8 cellular contexts compared by ENCODE assay signal in the genomic region with DNA sequence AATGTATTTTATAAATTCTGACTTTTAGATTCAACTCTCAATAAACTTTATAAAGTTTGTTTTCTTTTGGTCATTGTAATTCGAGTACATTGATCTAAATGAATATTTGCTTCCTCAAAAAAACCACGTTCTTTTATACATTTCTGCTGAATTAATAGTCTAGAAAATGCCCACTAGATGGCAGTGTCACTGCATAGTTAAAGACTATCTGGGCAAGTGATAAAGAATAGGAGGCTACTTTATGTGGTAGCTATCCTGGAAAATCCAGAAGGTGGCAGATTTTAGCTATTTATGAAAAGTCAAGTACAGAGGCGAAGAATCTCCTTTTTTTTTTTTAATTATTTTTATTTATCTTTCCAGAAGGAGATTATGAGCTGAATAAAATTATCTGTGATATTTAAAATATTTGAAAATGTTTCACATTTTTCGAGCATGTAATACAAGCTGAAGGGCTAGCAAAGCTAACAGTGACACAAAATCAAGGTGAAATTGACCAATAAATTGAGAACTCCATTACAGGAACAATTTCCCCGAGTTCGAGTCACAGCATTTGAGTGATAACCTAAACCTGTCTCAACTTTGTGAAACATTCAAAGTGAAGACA.
DNase-seq lines count a peak whose midpoint lies in the region; ATAC-seq and TF ChIP-seq lines count a peak whose summit lies in the region.

No MANE protein-coding gene starts in this region.

- POLR2A ChIA-PET in HCT116 (lab: Charles Lee) = no interaction called here

- H3K4me3 ChIP-seq in HCT116 (replicated peaks in 1 of 2; ENCODE audit: low read depth in 1 of 2, low read length in 2 of 2) (no peak overlapping the region), LNCaP clone FGC (ENCODE audit: low read depth, low read length) (no peak overlapping the region), colonic mucosa (no peak overlapping the region), lung (no peak overlapping the region)

- no peak overlapping the region for H2AFZ ChIP-seq in HCT116 (ENCODE audit: low read depth, low read length, poor library complexity, severe bottlenecking)

- no peaks in the 10 kb centered on the region for H3K27me3 ChIP-seq in HCT116 (ENCODE audit: insufficient read depth, low read length)
- no peaks in the 10 kb centered on the region for H3K27me3 ChIP-seq in colonic mucosa
- H3K27me3 ChIP-seq in lung (ENCODE audit: control insufficient read depth, insufficient read depth) = no peaks in the 10 kb centered on the region

- RAD21 ChIA-PET in HCT116 (lab: Charles Lee; ENCODE audit: low non-redundant PET in 1 of 2, low total read pairs in 2 of 2, uncharacterized antibody in 2 of 2, unreplicated experiment in 2 of 2) = interaction anchor here in 1 of 2 experiments (0.7 kb wide), 1 partner anchor 532 kb away, joined by 4 read pairs; no protein-coding TSS in a partner anchor

- TF ChIP-seq POLR2A in HCT116 (IDR thresholded peaks at IDR 0.05; ENCODE audit: borderline replicate concordance, extremely low read depth, insufficient read depth, insufficient read length) = no peak

- 24 to 25% methylated on average over 6 of the region's 6 CpGs for WGBS in lung, 2 donors

- H3K9me2 ChIP-seq in HCT116 (ENCODE audit: insufficient read depth) = no peaks in the 10 kb centered on the region

- intact Hi-C loops in HCT116 (cut with micrococcal nuclease) = no loop called here
- intact Hi-C loops in colonic mucosa (cut with DNase I) = loop anchor here (10.0 kb wide), 1 partner anchor 524 kb away; no protein-coding TSS in a partner anchor

- no peaks in the 10 kb centered on the region for H4K20me1 ChIP-seq in HCT116 (ENCODE audit: insufficient read depth)

- H3K9me3 ChIP-seq in HCT116 (ENCODE audit: control insufficient read depth in 1 of 2, insufficient read depth in 1 of 2, low read depth in 1 of 2, low read length in 2 of 2) = no peaks in the 10 kb centered on the region
- no peaks in the 10 kb centered on the region for H3K9me3 ChIP-seq in colonic mucosa
- no peaks in the 10 kb centered on the region for H3K9me3 ChIP-seq in lung (ENCODE audit: control insufficient read depth in 2 of 2, insufficient read depth in 1 of 2, low read length in 1 of 2)

- no peak overlapping the region for H3K4me2 ChIP-seq in HCT116 (ENCODE audit: low read length)

- H3K9ac ChIP-seq in HCT116 (ENCODE audit: low read length) = no peak overlapping the region
- H3K9ac ChIP-seq in colonic mucosa (ENCODE audit: low read depth in 2 of 2, low read length in 2 of 2) = no peak overlapping the region

- peak; percentile 63 for ATAC-seq in HCT116
- ATAC-seq in lung (ENCODE audit: insufficient read depth, low FRiP score) = peak; percentile 80

- H3K36me3 ChIP-seq in HCT116 (ENCODE audit: control insufficient read depth in 1 of 2, insufficient read depth in 2 of 2, low read length in 2 of 2) (no peaks in the 10 kb centered on the region), colonic mucosa (no peaks in the 10 kb centered on the region), lung (ENCODE audit: control insufficient read depth in 2 of 2, insufficient read depth in 2 of 2, low read length in 2 of 2) (no peaks in the 10 kb centered on the region)

- H3K4me1 ChIP-seq in HCT116 (ENCODE audit: control insufficient read depth in 1 of 2, insufficient read depth in 2 of 2, low read length in 2 of 2) (no peaks in the 10 kb centered on the region), colonic mucosa (no peaks in the 10 kb centered on the region), lung (ENCODE audit: control insufficient read depth in 2 of 2, insufficient read depth in 2 of 2, low read length in 2 of 2) (no peaks in the 10 kb centered on the region)

- peak; percentile 14 for DNase-seq in stimulated activated CD4-positive, alpha-beta T cell treated with anti-CD3 and anti-CD28 coated beads, Interleukin-4, amount 100 ng/mL, for 24 hours
- DNase-seq in stimulated activated CD4-positive, alpha-beta T cell treated with anti-CD3 and anti-CD28 coated beads, Interleukin-1b, Interleukin-23, amount 100 ng/mL, for 48 hours = no peak
- DNase-seq in HCT116 (ENCODE audit: low read depth, low spot score) (peak; percentile 56), LNCaP clone FGC (ENCODE audit: low read depth) (peak; percentile 56), OCI-M1 (lab: John Stamatoyannopoulos, UW) (peak; percentile 93), colonic mucosa (peak; percentile 28), lung (ENCODE audit: low spot score) (no peak), activated gamma-delta T cell (lab: John Stamatoyannopoulos, UW) (no peak)

- peak; percentile 57 for TF ChIP-seq RAD21 in HCT116 (IDR thresholded peaks at IDR 0.05; ENCODE audit: low read depth)

- H3K27ac ChIP-seq in HCT116 (ENCODE audit: low read depth, low read length) (no peak overlapping the region), colonic mucosa (no peak overlapping the region), lung (ENCODE audit: low read depth in 1 of 2, low read length in 1 of 2) (no peak overlapping the region)

- H3K79me2 ChIP-seq in HCT116 (ENCODE audit: insufficient read depth, low read length) = no peaks in the 10 kb centered on the region

- no TSS peak for BruUV-seq in HCT116 (replicated peaks; lab: Mats Ljungman, UMichigan)

- TF ChIP-seq CTCF in HCT116 (IDR thresholded peaks at IDR 0.05 in 2 of 3, conservative IDR thresholded peaks at IDR 0.05 in 1 of 3; ENCODE audit: borderline replicate concordance in 1 of 3, insufficient read depth in 1 of 3, low read depth in 2 of 3, low read length in 2 of 3) (peak; percentile 52 to 81 (median 67); a peak in 5 of 6 replicates), LNCaP clone FGC (IDR thresholded peaks at IDR 0.05; ENCODE audit: control insufficient read depth, extremely low read depth, insufficient read depth) (peak; percentile 70), colonic mucosa (IDR thresholded peaks at IDR 0.05) (peak; percentile 63), lung (IDR thresholded peaks at IDR 0.05; ENCODE audit: control extremely low read depth, extremely low read depth) (peak; percentile 31)

- CTCF ChIA-PET in HCT116 (lab: Charles Lee) = interaction anchor here (1.1 kb wide), 2 partner anchors 11 to 152 kb away, joined by 3 read pairs; no protein-coding TSS in a partner anchor

TF ChIP-seq in HCT116, 20 proteins besides CTCF, POLR2A, EP300 and RAD21:
- TF ChIP-seq CBX3 (IDR thresholded peaks at IDR 0.05; ENCODE audit: low read depth) = no peak
- TF ChIP-seq ELF1 (IDR thresholded peaks at IDR 0.05; ENCODE audit: borderline replicate concordance, low read depth) = no peak
- no peak for TF ChIP-seq CEBPB (IDR thresholded peaks at IDR 0.05; ENCODE audit: low read depth)
- TF ChIP-seq EZH2phosphoT487 (IDR thresholded peaks at IDR 0.05; ENCODE audit: borderline replicate concordance) = no peak
- no peak for TF ChIP-seq ZNF274 (IDR thresholded peaks at IDR 0.05; ENCODE audit: low read depth, low read length)
- no peak for TF ChIP-seq EGR1 (IDR thresholded peaks at IDR 0.05; ENCODE audit: low read depth)
- no peak for TF ChIP-seq JUND (IDR thresholded peaks at IDR 0.05)
- TF ChIP-seq, protein P1, sequence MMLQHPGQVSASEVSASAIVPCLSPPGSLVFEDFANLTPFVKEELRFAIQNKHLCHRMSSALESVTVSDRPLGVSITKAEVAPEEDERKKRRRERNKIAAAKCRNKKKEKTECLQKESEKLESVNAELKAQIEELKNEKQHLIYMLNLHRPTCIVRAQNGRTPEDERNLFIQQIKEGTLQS (IDR thresholded peaks at IDR 0.05) = no peak

Comparison
In these comparisons a context has a peak if more than half of its experiments do, and no peak if none do; other contexts are left out.
1. DNase-seq: peak in stimulated activated CD4-positive, alpha-beta T cell treated with anti-CD3 and anti-CD28 coated beads, Interleukin-4, amount 100 ng/mL, for 24 hours (single experiment), HCT116 (single experiment), LNCaP clone FGC (single experiment), OCI-M1 (single experiment) and colonic mucosa (single experiment); none in stimulated activated CD4-positive, alpha-beta T cell treated with anti-CD3 and anti-CD28 coated beads, Interleukin-1b, Interleukin-23, amount 100 ng/mL, for 48 hours (single experiment), lung (single experiment) and activated gamma-delta T cell (single experiment).
2. Peak in every context shown above with its lines, with median percentiles within 50 percentile points of each other: CTCF ChIP-seq.